ENCODE assay signal across 9 cellular contexts in the genomic region with DNA sequence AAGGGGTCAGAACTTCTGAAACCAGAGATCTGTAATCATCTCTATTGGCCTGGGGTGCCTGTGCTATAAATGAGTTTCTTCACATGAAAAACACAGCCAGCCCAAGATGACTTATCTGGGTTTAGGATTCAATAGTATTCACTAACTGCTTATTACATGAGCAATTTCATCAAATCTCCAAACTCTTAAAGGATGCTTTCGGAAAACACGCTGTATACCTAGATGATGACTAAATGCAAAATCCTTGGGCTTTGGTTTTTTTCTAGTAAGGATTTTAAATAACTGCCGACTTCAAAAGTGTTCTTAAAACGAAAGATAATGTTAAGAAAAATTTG. TPM values are rescaled to one million over a fixed set of nuclear protein-coding genes. Genes with fewer than 3 reads are reported as not detected.
DNase-seq lines count a peak whose midpoint lies in the region; ATAC-seq and TF ChIP-seq lines count a peak whose summit lies in the region.
"Had no signal": no experiment of that assay in that cellular context is flagged by ENCODE, and none has a peak within 500 bp of the region (broad histone marks: within the 10 kb centered on the region; RNA-seq: fewer than 3 reads in every experiment).

No MANE protein-coding gene starts in this region.

- H3K36me3 ChIP-seq in ascending aorta: peaks cover 38 to 64% of the 10 kb centered on the region in 2 donors
- peaks cover 0 to 27% (median 11%) of the 10 kb centered on the region in 4 donors for H3K36me3 ChIP-seq in right lobe of liver
- H3K36me3 ChIP-seq in transverse colon: peaks cover 0 to 17% (median 6%) of the 10 kb centered on the region in 4 donors

- H3K4me1 ChIP-seq in ascending aorta (peaks cover 31 to 51% of the 10 kb centered on the region in 2 donors), right lobe of liver (peaks cover 0 to 55% (median 30%) of the 10 kb centered on the region in 4 donors), transverse colon (peaks cover 3 to 42% (median 28%) of the 10 kb centered on the region in 4 donors)

- H3K27me3 ChIP-seq in ascending aorta (no peaks in the 10 kb centered on the region), right lobe of liver (no peaks in the 10 kb centered on the region), transverse colon (no peaks in the 10 kb centered on the region)
- H3K27me3 ChIP-seq: BLaER1 had no signal

- TF ChIP-seq EP300 in transverse colon (IDR thresholded peaks at IDR 0.05; ENCODE audit: low read depth): no peak

- TF ChIP-seq CTCF in ascending aorta (IDR thresholded peaks at IDR 0.05): no peak
- TF ChIP-seq CTCF in right lobe of liver (IDR thresholded peaks at IDR 0.05): no peak
- TF ChIP-seq CTCF in transverse colon (IDR thresholded peaks at IDR 0.05): no peak

- ATAC-seq in right lobe of liver: no peak

- WGBS in right lobe of liver (ENCODE audit: insufficient coverage, low coverage, low lambda C conversion rate, missing lambda C conversion rate): 91% methylated on average over 4 of the region's 4 CpGs
- 80 to 86% methylated on average over 4 of the region's 4 CpGs for WGBS in transverse colon (ENCODE audit: low coverage in 1 of 2), 2 donors

- no peak overlapping the region for H3K4me3 ChIP-seq in ascending aorta
- H3K4me3 ChIP-seq in right lobe of liver: no peak overlapping the region
- H3K4me3 ChIP-seq in transverse colon: no peak overlapping the region
- H3K4me3 ChIP-seq: BLaER1 had no signal

- TF ChIP-seq POLR2A in right lobe of liver (IDR thresholded peaks at IDR 0.05): no peak
- no peak for TF ChIP-seq POLR2A in transverse colon (IDR thresholded peaks at IDR 0.05)

- DNase-seq in activated naive CD4-positive, alpha-beta T cell treated with anti-CD3 and anti-CD28 coated beads, Interleukin-2, amount 10 ng/mL, durations not matched to agents 7 days and 5 days: peak; percentile 13
- no peak for DNase-seq in activated naive CD4-positive, alpha-beta T cell treated with Interleukin-2 at 50 U/mL for 16 hours
- DNase-seq in ascending aorta (ENCODE audit: low spot score in 2 of 2): peak in 1 of 2 donors; percentile 35
- no peak for DNase-seq in right lobe of liver
- DNase-seq in transverse colon: no peak
- DNase-seq in activated effector memory CD4-positive, alpha-beta T cell treated with anti-CD3 and anti-CD28 coated beads, Interleukin-2, amount 50 U/mL, for 16 hours: no peak
- DNase-seq in HPDE6-E6E7 (ENCODE audit: extremely low spot score): no peak
- DNase-seq in effector CD4-positive, alpha-beta T cell: no peak

- CTCF ChIA-PET in activated naive CD4-positive, alpha-beta T cell treated with anti-CD3 and anti-CD28 coated beads, Interleukin-2, amount 10 ng/mL, durations not matched to agents 7 days and 5 days (lab: Charles Lee): interaction anchor here (1.8 to 4.9 kb wide), 2 partner anchors 18 to 247 kb away, joined by 4 to 22 read pairs; a partner anchor contains a TSS

- H3K4me1 Mint-ChIP-seq in activated naive CD4-positive, alpha-beta T cell treated with anti-CD3 and anti-CD28 coated beads, Interleukin-2, amount 10 ng/mL, durations not matched to agents 7 days and 5 days: peaks cover 48% of the 10 kb centered on the region

- peak overlapping the region; percentile 95 for H3K27ac Mint-ChIP-seq in activated naive CD4-positive, alpha-beta T cell treated with anti-CD3 and anti-CD28 coated beads, Interleukin-2, amount 10 ng/mL, durations not matched to agents 7 days and 5 days

- peaks cover 58% of the 10 kb centered on the region for H3K36me3 Mint-ChIP-seq in activated naive CD4-positive, alpha-beta T cell treated with anti-CD3 and anti-CD28 coated beads, Interleukin-2, amount 10 ng/mL, durations not matched to agents 7 days and 5 days

- H3K27ac ChIP-seq in ascending aorta (peak overlapping the region; percentile 89 to 91), right lobe of liver (peak overlapping the region in 2 of 3 donors; percentile 59 to 75), transverse colon (peak overlapping the region; percentile 82 to 91 (median 89))
- H3K27ac ChIP-seq: BLaER1 had no signal

- in situ Hi-C loops in transverse colon (cut with MboI; ENCODE audit: low pct_ligation_motif_present in 1 of 4, low pct_unique_long_range_greater_than_20kb in 1 of 4, low sequenced_read_pairs in 3 of 4): no loop called here

- intact Hi-C loops in ascending aorta (cut with DNase I): loop anchor here (5.0 to 10.0 kb wide), 3 partner anchors 262 to 1661 kb away; a partner anchor contains a TSS
- intact Hi-C loops in right lobe of liver (cut with DNase I): no loop called here
- intact Hi-C loops in transverse colon (cut with DNase I; ENCODE audit: low total_unique reads): no loop called here

- no peaks in the 10 kb centered on the region for H3K9me3 Mint-ChIP-seq in activated naive CD4-positive, alpha-beta T cell treated with anti-CD3 and anti-CD28 coated beads, Interleukin-2, amount 10 ng/mL, durations not matched to agents 7 days and 5 days

- peak overlapping the region; percentile 13 for H3K4me3 Mint-ChIP-seq in activated naive CD4-positive, alpha-beta T cell treated with anti-CD3 and anti-CD28 coated beads, Interleukin-2, amount 10 ng/mL, durations not matched to agents 7 days and 5 days

- no peaks in the 10 kb centered on the region for H3K27me3 Mint-ChIP-seq in activated naive CD4-positive, alpha-beta T cell treated with anti-CD3 and anti-CD28 coated beads, Interleukin-2, amount 10 ng/mL, durations not matched to agents 7 days and 5 days

- no peaks in the 10 kb centered on the region for H3K9me3 ChIP-seq in ascending aorta
- H3K9me3 ChIP-seq in right lobe of liver: no peaks in the 10 kb centered on the region
- H3K9me3 ChIP-seq in transverse colon: no peaks in the 10 kb centered on the region
- H3K9me3 ChIP-seq: BLaER1 had no signal

RNA-seq across cellular contexts. Expression of a gene that starts 18.4 kb away (rescaled TPM):
- total RNA-seq in ascending aorta: 166 TPM
- total RNA-seq in right lobe of liver: 10 to 100 TPM in 5 of 6 experiments, 1 to 10 TPM in 1; 9.3 to 16.8 (median 14.6) TPM
- total RNA-seq in transverse colon: 100 to 1,000 TPM in 1 of 4 donors, 10 to 100 TPM in 3; 30.8 to 128 (median 48.5) TPM

RNA-seq across cellular contexts. Expression of a gene that starts 18.6 kb away (rescaled TPM):
- 1.9 TPM for total RNA-seq in ascending aorta
- 10 to 100 TPM in 2 of 6 experiments, 1 to 10 TPM in 4; 6.2 to 13.5 (median 8.4) TPM for total RNA-seq in right lobe of liver
- total RNA-seq in transverse colon: 10 to 100 TPM in 2 of 4 donors, 1 to 10 TPM in 1, under 1 TPM in 1; 0.80 to 22.1 (median 13.5) TPM

RNA-seq across cellular contexts. Expression of a gene that starts 35.2 kb away (rescaled TPM):
- total RNA-seq in ascending aorta: 48.9 TPM
- total RNA-seq in right lobe of liver: 10 to 100 TPM; 14.4 to 23.1 (median 20.0) TPM
- 100 to 1,000 TPM in 1 of 4 donors, 10 to 100 TPM in 3; 30.7 to 287 (median 46.6) TPM for total RNA-seq in transverse colon

RNA-seq across cellular contexts. Expression of a gene that starts 35.4 kb away (rescaled TPM):
- total RNA-seq in ascending aorta (3.9 TPM), right lobe of liver (1 to 10 TPM; 4.5 to 7.4 (median 6.1) TPM), transverse colon (1 to 10 TPM; 5.6 to 9.6 (median 8.0) TPM)
